Comparison of ENCODE assay signal across 12 cellular contexts in genomic region chr14:73235531-73236155, GRCh38. TPM values are rescaled to one million over a fixed set of nuclear protein-coding genes. Genes with fewer than 3 reads are reported as not detected.
DNase-seq lines count a peak whose midpoint lies in the region; ATAC-seq and TF ChIP-seq lines count a peak whose summit lies in the region.
"Had no signal": no experiment of that assay in that cellular context is flagged by ENCODE, and none has a peak within 500 bp of the region (broad histone marks: within the 10 kb centered on the region; RNA-seq: fewer than 3 reads in every experiment).

No MANE protein-coding gene starts in this region.

- H2AFZ ChIP-seq in Karpas-422 (ENCODE audit: low read length): no peak overlapping the region

- H3K79me2 ChIP-seq in Karpas-422 (ENCODE audit: low read length): no peaks in the 10 kb centered on the region

- no peak for TF ChIP-seq POLR2A in spleen (IDR thresholded peaks at IDR 0.05)

- no peaks in the 10 kb centered on the region for H4K20me1 ChIP-seq in Karpas-422 (ENCODE audit: insufficient read depth, low read depth, low read length)

- H3K4me3 ChIP-seq in Karpas-422 (ENCODE audit: low read length) (peak overlapping the region; percentile 39; the same call in 1 of the 2 replicates), astrocyte of the spinal cord (ENCODE audit: low read depth, low read length) (no peak overlapping the region), iPS-20b (ENCODE audit: low read length) (peak overlapping the region; percentile 68), spleen (no peak overlapping the region)

- H3K9me2 ChIP-seq in Karpas-422 (replicated peaks; ENCODE audit: insufficient read depth, low read length): no peaks in the 10 kb centered on the region

- DNase-seq in Karpas-422 (peak; percentile 66), astrocyte of the spinal cord (ENCODE audit: low read depth, low spot score) (peak; percentile 52), spleen (no peak), kidney tubule cell (ENCODE audit: low spot score) (no peak), KBM-7 (no peak)
- DNase-seq in activated naive CD4-positive, alpha-beta T cell treated with anti-CD3 and anti-CD28 coated beads, Interleukin-2, amount 50 U/mL, for 72 hours (ENCODE audit: low spot score in 2 of 2): no peak
- DNase-seq: activated CD4-positive, alpha-beta memory T cell treated with anti-CD3 and anti-CD28 coated beads, Interleukin-2, amount 10 ng/mL, durations not matched to agents 7 days and 5 days; activated naive CD8-positive, alpha-beta T cell treated with anti-CD3 and anti-CD28 coated beads for 36 hours; effector memory CD4-positive, alpha-beta T cell; hippocampal formation; NCI-H1105 treated with DMSO at 0.1 percent for 48 hours had no signal

- H3K36me3 ChIP-seq in Karpas-422 (ENCODE audit: insufficient read depth, low read length) (no peaks in the 10 kb centered on the region), iPS-20b (ENCODE audit: insufficient read depth, low read depth, low read length) (no peaks in the 10 kb centered on the region), spleen (no peaks in the 10 kb centered on the region)

- no peaks in the 10 kb centered on the region for H3K27me3 ChIP-seq in Karpas-422 (ENCODE audit: low read length)
- peaks cover 54% of the 10 kb centered on the region for H3K27me3 ChIP-seq in iPS-20b (ENCODE audit: insufficient read depth, low read length)
- H3K27me3 ChIP-seq in spleen (replicated peaks in 1 of 7): peaks cover 0 to 78% (median 40%) of the 10 kb centered on the region in 7 donors

- peak overlapping the region; percentile 54 for H3K4me2 ChIP-seq in Karpas-422 (ENCODE audit: low read depth, low read length, poor library complexity, severe bottlenecking)

- H3K9me3 Mint-ChIP-seq in activated naive CD4-positive, alpha-beta T cell treated with anti-CD3 and anti-CD28 coated beads, Interleukin-2, amount 50 U/mL, for 72 hours: no peaks in the 10 kb centered on the region
- H3K9me3 Mint-ChIP-seq: activated CD4-positive, alpha-beta memory T cell treated with anti-CD3 and anti-CD28 coated beads, Interleukin-2, amount 10 ng/mL, durations not matched to agents 7 days and 5 days; activated naive CD8-positive, alpha-beta T cell treated with anti-CD3 and anti-CD28 coated beads for 36 hours had no signal

- TF ChIP-seq CTCF in astrocyte of the spinal cord (IDR thresholded peaks at IDR 0.05; ENCODE audit: low read depth, low read length): no peak
- no peak for TF ChIP-seq CTCF in spleen (IDR thresholded peaks at IDR 0.05 in 8 of 11, conservative IDR thresholded peaks at IDR 0.05 in 3 of 11)

- H3K27ac Mint-ChIP-seq in activated naive CD4-positive, alpha-beta T cell treated with anti-CD3 and anti-CD28 coated beads, Interleukin-2, amount 50 U/mL, for 72 hours: no peak overlapping the region
- H3K27ac Mint-ChIP-seq: activated CD4-positive, alpha-beta memory T cell treated with anti-CD3 and anti-CD28 coated beads, Interleukin-2, amount 10 ng/mL, durations not matched to agents 7 days and 5 days; activated naive CD8-positive, alpha-beta T cell treated with anti-CD3 and anti-CD28 coated beads for 36 hours had no signal

- WGBS in spleen, 5 donors: 43 to 56% (median 53%) methylated on average over 6 of the region's 6 CpGs

- no peak overlapping the region for H3K27ac ChIP-seq in Karpas-422 (ENCODE audit: low read length)
- H3K27ac ChIP-seq in iPS-20b (ENCODE audit: low read length): peak overlapping the region; percentile 72
- H3K27ac ChIP-seq in spleen: peak overlapping the region in 7 of 8 donors; percentile 14 to 74 (median 51)

- peaks cover 72% of the 10 kb centered on the region for H3K4me1 ChIP-seq in Karpas-422 (ENCODE audit: low read length)
- peaks cover 49% of the 10 kb centered on the region for H3K4me1 ChIP-seq in iPS-20b (ENCODE audit: insufficient read depth, low read length)
- peaks cover 20 to 96% (median 56%) of the 10 kb centered on the region in 6 donors for H3K4me1 ChIP-seq in spleen

- no peak for ATAC-seq in activated naive CD4-positive, alpha-beta T cell treated with anti-CD3 and anti-CD28 coated beads, Interleukin-2, amount 50 U/mL, for 72 hours

- H3K36me3 Mint-ChIP-seq in activated naive CD4-positive, alpha-beta T cell treated with anti-CD3 and anti-CD28 coated beads, Interleukin-2, amount 50 U/mL, for 72 hours: peaks cover 0 to 4% of the 10 kb centered on the region in 2 donors

- intact Hi-C loops in spleen (cut with DNase I; ENCODE audit: low total_unique reads): no loop called here

- in situ Hi-C loops in astrocyte of the spinal cord (cut with HindIII; ENCODE audit: low sequenced_read_pairs) (no loop called here), KBM-7 (cut with MboI; ENCODE audit: low pct_unique_long_range_greater_than_20kb, low sequenced_read_pairs) (no loop called here)

- H3K9ac ChIP-seq in Karpas-422 (ENCODE audit: low read length) (peak overlapping the region; percentile 3; the same call in 1 of the 2 replicates), iPS-20b (ENCODE audit: low read depth, low read length) (peak overlapping the region; percentile 67; the same call in 1 of the 2 replicates)

- no peaks in the 10 kb centered on the region for H3K9me3 ChIP-seq in Karpas-422 (ENCODE audit: low read length)
- H3K9me3 ChIP-seq in iPS-20b (ENCODE audit: insufficient read depth, low read depth, low read length): no peaks in the 10 kb centered on the region
- no peaks in the 10 kb centered on the region for H3K9me3 ChIP-seq in spleen

RNA-seq across cellular contexts. Expression of gene PAPLN, which starts 1.7 kb away (rescaled TPM):
- 12.9 and 18.0 TPM in 2 replicates for total RNA-seq in Karpas-422 (2014; rRNA removed; shearing (Covaris generic); ENCODE audit: low replicate concordance)
- 10 to 100 TPM; 25.7 to 57.2 (median 49.3) TPM for total RNA-seq in spleen
- polyA plus RNA-seq in spleen: 10 to 100 TPM; 20.3 to 24.4 (median 21.7) TPM
- 1 to 10 TPM in 1 of 2 donors, under 1 TPM in 1; 0.91 to 1.4 TPM for total RNA-seq in activated naive CD4-positive, alpha-beta T cell treated with anti-CD3 and anti-CD28 coated beads, Interleukin-2, amount 50 U/mL, for 72 hours

Comparison
In these comparisons a context has a peak if more than half of its experiments do, and no peak if none do; other contexts are left out.
1. DNase-seq: peak in Karpas-422 (single experiment) and astrocyte of the spinal cord (single experiment); none in spleen (single experiment), kidney tubule cell (single experiment), activated naive CD4-positive, alpha-beta T cell treated with anti-CD3 and anti-CD28 coated beads, Interleukin-2, amount 50 U/mL, for 72 hours (0 of 2) and KBM-7 (single experiment).
2. H3K4me3 ChIP-seq: peak in Karpas-422 (single experiment) and iPS-20b (single experiment); none in astrocyte of the spinal cord (single experiment) and spleen (0 of 8).